In the genomic region with DNA sequence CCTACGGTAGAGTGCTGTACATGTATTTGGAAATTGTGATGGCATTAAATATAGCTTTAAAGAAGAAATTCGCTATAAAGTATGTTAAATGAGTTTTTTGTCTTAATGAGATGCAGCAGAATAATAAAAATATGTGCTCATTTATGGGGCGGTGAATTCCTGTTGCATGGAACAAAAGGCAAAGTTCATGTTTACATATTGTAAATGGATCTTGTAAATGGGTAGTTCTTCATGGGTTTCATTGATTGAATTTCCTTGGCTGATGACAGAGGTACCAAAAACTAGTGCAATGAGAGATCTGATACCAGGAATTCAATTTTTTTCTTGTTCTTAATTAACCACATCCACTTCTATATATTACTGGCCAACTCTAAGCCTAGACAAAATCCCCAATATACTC, we compare ENCODE assay signal across 2 cellular contexts.
A peak's percentile ranks its signal among the peaks of the same experiment; 100 is the strongest.
TF ChIP-seq lines count a peak whose summit lies in the region.

No MANE protein-coding gene starts in this region.

TF ChIP-seq in HEK293, 187 proteins besides CTCF, POLR2A, EP300 and RAD21 (continued from another document):
- TF ChIP-seq, protein P1, sequence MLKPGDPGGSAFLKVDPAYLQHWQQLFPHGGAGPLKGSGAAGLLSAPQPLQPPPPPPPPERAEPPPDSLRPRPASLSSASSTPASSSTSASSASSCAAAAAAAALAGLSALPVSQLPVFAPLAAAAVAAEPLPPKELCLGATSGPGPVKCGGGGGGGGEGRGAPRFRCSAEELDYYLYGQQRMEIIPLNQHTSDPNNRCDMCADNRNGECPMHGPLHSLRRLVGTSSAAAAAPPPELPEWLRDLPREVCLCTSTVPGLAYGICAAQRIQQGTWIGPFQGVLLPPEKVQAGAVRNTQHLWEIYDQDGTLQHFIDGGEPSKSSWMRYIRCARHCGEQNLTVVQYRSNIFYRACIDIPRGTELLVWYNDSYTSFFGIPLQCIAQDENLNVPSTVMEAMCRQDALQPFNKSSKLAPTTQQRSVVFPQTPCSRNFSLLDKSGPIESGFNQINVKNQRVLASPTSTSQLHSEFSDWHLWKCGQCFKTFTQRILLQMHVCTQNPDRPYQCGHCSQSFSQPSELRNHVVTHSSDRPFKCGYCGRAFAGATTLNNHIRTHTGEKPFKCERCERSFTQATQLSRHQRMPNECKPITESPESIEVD (tag by site-specific recombination; IDR thresholded peaks at IDR 0.05), result 0 out of 2 replicates have a peak, but pooled peaks have one; percentile 24

TF ChIP-seq in HepG2, 621 proteins besides CTCF, POLR2A, EP300 and RAD21 (continued from another document):
- TF ChIP-seq FOXA3 (CRISPR knock-in tag; IDR thresholded peaks at IDR 0.05), result peak; percentile 27; the same call in 1 of the 2 replicates
- TF ChIP-seq CHD4 (IDR thresholded peaks at IDR 0.05; ENCODE audit: borderline replicate concordance, low read length), result no peak
- TF ChIP-seq ZSCAN30 (CRISPR knock-in tag; IDR thresholded peaks at IDR 0.05), result no peak
- peak; percentile 55 for TF ChIP-seq ZNF629 (CRISPR knock-in tag; conservative IDR thresholded peaks at IDR 0.05)
- TF ChIP-seq RBM39 (IDR thresholded peaks at IDR 0.05; ENCODE audit: low read depth, low read length, poor library complexity, severe bottlenecking), result no peak
- no peak for TF ChIP-seq TBL1XR1 (IDR thresholded peaks at IDR 0.05; ENCODE audit: borderline replicate concordance, low read length, partially characterized antibody)
- TF ChIP-seq CREM (IDR thresholded peaks at IDR 0.05), result no peak
- no peak for TF ChIP-seq CREM (CRISPR knock-in tag; IDR thresholded peaks at IDR 0.05)
- TF ChIP-seq ZKSCAN1 (IDR thresholded peaks at IDR 0.05; ENCODE audit: low read length), result no peak
- peak; percentile 77; the same call in 1 of the 2 replicates for TF ChIP-seq ZNF3 (CRISPR knock-in tag; IDR thresholded peaks at IDR 0.05)
- TF ChIP-seq, protein P2, sequence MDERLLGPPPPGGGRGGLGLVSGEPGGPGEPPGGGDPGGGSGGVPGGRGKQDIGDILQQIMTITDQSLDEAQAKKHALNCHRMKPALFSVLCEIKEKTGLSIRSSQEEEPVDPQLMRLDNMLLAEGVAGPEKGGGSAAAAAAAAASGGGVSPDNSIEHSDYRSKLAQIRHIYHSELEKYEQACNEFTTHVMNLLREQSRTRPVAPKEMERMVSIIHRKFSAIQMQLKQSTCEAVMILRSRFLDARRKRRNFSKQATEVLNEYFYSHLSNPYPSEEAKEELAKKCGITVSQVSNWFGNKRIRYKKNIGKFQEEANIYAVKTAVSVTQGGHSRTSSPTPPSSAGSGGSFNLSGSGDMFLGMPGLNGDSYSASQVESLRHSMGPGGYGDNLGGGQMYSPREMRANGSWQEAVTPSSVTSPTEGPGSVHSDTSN (CRISPR knock-in tag; IDR thresholded peaks at IDR 0.05), result no peak
- TF ChIP-seq ZNF557 (CRISPR knock-in tag; IDR thresholded peaks at IDR 0.05), result no peak
- TF ChIP-seq SMC3 (IDR thresholded peaks at IDR 0.05; ENCODE audit: low read length), result no peak
- no peak for TF ChIP-seq KLF6 (CRISPR knock-in tag; IDR thresholded peaks at IDR 0.05)
